Comparison of ENCODE assay signal across 28 cellular contexts in the genomic region with DNA sequence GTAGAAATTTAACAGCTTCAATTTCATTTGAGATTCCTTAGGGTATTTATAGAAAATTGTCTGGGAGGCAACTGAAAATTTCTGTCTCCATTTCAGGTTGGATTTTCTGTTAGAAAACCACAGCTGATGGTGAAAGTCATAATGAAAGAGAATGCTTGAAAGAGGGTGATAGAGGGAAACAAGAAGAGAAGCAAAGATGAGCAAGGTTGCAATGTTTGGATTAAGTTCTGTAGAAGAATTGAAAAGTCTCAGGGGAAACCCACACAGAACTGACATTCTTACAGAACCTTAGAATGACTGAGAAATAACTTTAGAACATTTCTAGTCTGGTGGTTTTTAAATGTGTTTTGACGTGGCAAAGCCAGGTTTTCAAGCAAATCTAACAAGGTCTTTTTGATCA.
DNase-seq lines count a peak whose midpoint lies in the region; ATAC-seq lines count a peak whose summit lies in the region.
"Had no signal": no experiment of that assay in that cellular context is flagged by ENCODE, and none has a peak within 500 bp of the region (broad histone marks: within the 10 kb centered on the region; RNA-seq: fewer than 3 reads in every experiment).

No MANE protein-coding gene starts in this region.

- H3K36me3 Mint-ChIP-seq in T-helper 2 cell treated with Interferon-gamma antibody and Interleukin-4, amounts not matched to agents 5 μg/mL and 100 μg/mL, for 36 hours (ENCODE audit: low read depth) = no peaks in the 10 kb centered on the region
- H3K36me3 Mint-ChIP-seq in activated naive CD4-positive, alpha-beta T cell treated with anti-CD3 and anti-CD28 coated beads, Interleukin-2, amount 10 ng/mL, durations not matched to agents 7 days and 5 days = no peaks in the 10 kb centered on the region
- H3K36me3 Mint-ChIP-seq: activated naive CD8-positive, alpha-beta T cell; CD8-positive, alpha-beta T cell; naive thymus-derived CD4-positive, alpha-beta T cell had no signal

- no peak for DNase-seq in T-helper 2 cell treated with Interferon-gamma antibody and Interleukin-4, amounts not matched to agents 5 μg/mL and 100 μg/mL, for 36 hours (ENCODE audit: low spot score)
- DNase-seq in kidney glomerular epithelial cell (lab: John Stamatoyannopoulos, UW) (no peak), retina (no peak)
- DNase-seq in stimulated activated CD4-positive, alpha-beta T cell treated with anti-CD3 and anti-CD28 coated beads, Interleukin-12 subunit alpha, Interleukin-12 subunit beta, amount 100 ng/mL, for 4 hours = no peak
- DNase-seq in activated naive CD4-positive, alpha-beta T cell treated with anti-CD3 and anti-CD28 coated beads, Interleukin-2, amount 10 ng/mL, durations not matched to agents 7 days and 5 days = no peak
- DNase-seq: activated CD4-positive, alpha-beta T cell treated with anti-CD3 and anti-CD28 coated beads, Interleukin-2, amount 50 U/mL, for 4 hours; activated CD4-positive, CD25-positive, alpha-beta regulatory T cell; BE2C; CD8-positive, alpha-beta T cell; EL; H7; heart right ventricle; MM.1S; naive thymus-derived CD4-positive, alpha-beta T cell; NCI-H1105 treated with DMSO at 0.1 percent for 48 hours; NCI-H1930; NCI-H524 treated with DMSO at 0.1 percent for 48 hours; PC-3; posterior cingulate gyrus; right cardiac atrium; spleen; stimulated activated CD4-positive, alpha-beta T cell treated with anti-CD3 and anti-CD28 coated beads, Interleukin-2, amount 100 ng/mL, for 48 hours; tibial artery had no signal

- H3K9me3 Mint-ChIP-seq in T-helper 2 cell treated with Interferon-gamma antibody and Interleukin-4, amounts not matched to agents 5 μg/mL and 100 μg/mL, for 36 hours = no peaks in the 10 kb centered on the region
- no peaks in the 10 kb centered on the region for H3K9me3 Mint-ChIP-seq in activated naive CD4-positive, alpha-beta T cell treated with anti-CD3 and anti-CD28 coated beads, Interleukin-2, amount 10 ng/mL, durations not matched to agents 7 days and 5 days
- H3K9me3 Mint-ChIP-seq: CD8-positive, alpha-beta T cell had no signal

- peak overlapping the region; percentile 22 for H3K27ac Mint-ChIP-seq in T-helper 2 cell treated with Interferon-gamma antibody and Interleukin-4, amounts not matched to agents 5 μg/mL and 100 μg/mL, for 36 hours
- no peak overlapping the region for H3K27ac Mint-ChIP-seq in activated naive CD4-positive, alpha-beta T cell treated with anti-CD3 and anti-CD28 coated beads, Interleukin-2, amount 10 ng/mL, durations not matched to agents 7 days and 5 days
- H3K27ac Mint-ChIP-seq: activated naive CD8-positive, alpha-beta T cell; activated T-helper 17 cell treated with anti-CD3 and anti-CD28 coated beads, Interleukin-2, amount 50 U/mL, for 72 hours; CD8-positive, alpha-beta T cell; naive thymus-derived CD4-positive, alpha-beta T cell had no signal

- peak overlapping the region; percentile 2 for H3K4me3 Mint-ChIP-seq in T-helper 2 cell treated with Interferon-gamma antibody and Interleukin-4, amounts not matched to agents 5 μg/mL and 100 μg/mL, for 36 hours
- no peak overlapping the region for H3K4me3 Mint-ChIP-seq in activated naive CD4-positive, alpha-beta T cell treated with anti-CD3 and anti-CD28 coated beads, Interleukin-2, amount 10 ng/mL, durations not matched to agents 7 days and 5 days
- H3K4me3 Mint-ChIP-seq: activated naive CD8-positive, alpha-beta T cell; activated T-helper 17 cell treated with anti-CD3 and anti-CD28 coated beads, Interleukin-2, amount 50 U/mL, for 72 hours; CD8-positive, alpha-beta T cell; naive thymus-derived CD4-positive, alpha-beta T cell had no signal

- no peaks in the 10 kb centered on the region for H3K27me3 Mint-ChIP-seq in T-helper 2 cell treated with Interferon-gamma antibody and Interleukin-4, amounts not matched to agents 5 μg/mL and 100 μg/mL, for 36 hours (ENCODE audit: low read depth)
- H3K27me3 Mint-ChIP-seq in activated naive CD4-positive, alpha-beta T cell treated with anti-CD3 and anti-CD28 coated beads, Interleukin-2, amount 10 ng/mL, durations not matched to agents 7 days and 5 days = no peaks in the 10 kb centered on the region
- H3K27me3 Mint-ChIP-seq: activated naive CD8-positive, alpha-beta T cell; activated T-helper 17 cell treated with anti-CD3 and anti-CD28 coated beads, Interleukin-2, amount 50 U/mL, for 72 hours had no signal

- CTCF ChIA-PET in activated naive CD4-positive, alpha-beta T cell treated with anti-CD3 and anti-CD28 coated beads, Interleukin-2, amount 10 ng/mL, durations not matched to agents 7 days and 5 days (lab: Charles Lee) = no interaction called here

- peaks cover 14% of the 10 kb centered on the region for H3K4me1 Mint-ChIP-seq in T-helper 2 cell treated with Interferon-gamma antibody and Interleukin-4, amounts not matched to agents 5 μg/mL and 100 μg/mL, for 36 hours (ENCODE audit: low read depth)
- H3K4me1 Mint-ChIP-seq in activated naive CD4-positive, alpha-beta T cell treated with anti-CD3 and anti-CD28 coated beads, Interleukin-2, amount 10 ng/mL, durations not matched to agents 7 days and 5 days = no peaks in the 10 kb centered on the region
- H3K4me1 Mint-ChIP-seq: activated T-helper 17 cell treated with anti-CD3 and anti-CD28 coated beads, Interleukin-2, amount 50 U/mL, for 72 hours had no signal

- ATAC-seq in GM18867 (IDR thresholded peaks at IDR 0.05; ENCODE audit: unreplicated experiment) (peak; percentile 41), GM21360 (IDR thresholded peaks at IDR 0.05; ENCODE audit: unreplicated experiment) (peak; percentile 93), HG02938 (IDR thresholded peaks at IDR 0.05; ENCODE audit: unreplicated experiment) (peak; percentile 88)
- ATAC-seq: activated T-helper 17 cell treated with anti-CD3 and anti-CD28 coated beads, Interleukin-2, amount 50 U/mL, for 72 hours; CD8-positive, alpha-beta T cell; heart right ventricle; naive thymus-derived CD4-positive, alpha-beta T cell; PC-3; right cardiac atrium had no signal

Comparison
In these comparisons a context has a peak if more than half of its experiments do, and no peak if none do; other contexts are left out.
1. ATAC-seq: peak in every context shown above with its lines; median percentile 93 in GM21360; 88 in HG02938; 41 in GM18867.